In the genomic region with DNA sequence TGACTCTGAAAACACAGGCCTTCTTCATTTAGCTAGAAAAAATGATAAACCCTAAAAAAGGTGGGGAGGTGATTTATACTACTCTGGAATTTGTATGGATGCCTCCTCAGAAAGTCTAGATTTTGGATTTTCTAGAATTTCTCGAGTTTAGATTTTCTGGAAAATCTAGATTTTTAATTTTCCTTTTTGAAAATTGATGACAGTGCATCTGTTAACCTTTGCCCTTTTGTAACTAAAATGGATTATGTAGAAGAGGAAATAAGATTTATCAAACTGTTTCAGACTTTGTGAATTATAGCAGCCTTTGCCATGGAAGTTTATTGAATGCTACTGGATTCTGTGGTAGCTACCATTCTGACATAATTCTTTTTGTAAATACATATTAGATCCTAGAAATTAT, we compare ENCODE assay signal across 2 cellular contexts.
A peak's percentile ranks its signal among the peaks of the same experiment; 100 is the strongest.
TF ChIP-seq lines count a peak whose summit lies in the region.

No MANE protein-coding gene starts in this region.

TF ChIP-seq in HepG2, 621 proteins besides CTCF, POLR2A, EP300 and RAD21:
- TF ChIP-seq MAFK (conservative IDR thresholded peaks at IDR 0.05 in 1 of 2, IDR thresholded peaks at IDR 0.05 in 1 of 2; ENCODE audit: low read length in 2 of 2) (peak; percentile 76 to 82), MAFF (IDR thresholded peaks at IDR 0.05; ENCODE audit: low read depth, low read length) (peak; percentile 66), FOXM1 (CRISPR knock-in tag; IDR thresholded peaks at IDR 0.05) (no peak)

TF ChIP-seq in GM12878, 131 proteins besides CTCF, POLR2A, EP300 and RAD21:
- TF ChIP-seq SUZ12 (IDR thresholded peaks at IDR 0.05; ENCODE audit: unreplicated experiment) (no peak), RCOR1 (conservative IDR thresholded peaks at IDR 0.05; ENCODE audit: low read depth, low read length) (no peak), POU2F2 (IDR thresholded peaks at IDR 0.05; ENCODE audit: borderline replicate concordance, low read depth, low read length) (no peak), CREB1 (IDR thresholded peaks at IDR 0.05; ENCODE audit: low read depth) (no peak), KAT2A (conservative IDR thresholded peaks at IDR 0.05; ENCODE audit: control insufficient read depth, low read depth, low read length) (no peak)
- TF ChIP-seq, protein P1, sequence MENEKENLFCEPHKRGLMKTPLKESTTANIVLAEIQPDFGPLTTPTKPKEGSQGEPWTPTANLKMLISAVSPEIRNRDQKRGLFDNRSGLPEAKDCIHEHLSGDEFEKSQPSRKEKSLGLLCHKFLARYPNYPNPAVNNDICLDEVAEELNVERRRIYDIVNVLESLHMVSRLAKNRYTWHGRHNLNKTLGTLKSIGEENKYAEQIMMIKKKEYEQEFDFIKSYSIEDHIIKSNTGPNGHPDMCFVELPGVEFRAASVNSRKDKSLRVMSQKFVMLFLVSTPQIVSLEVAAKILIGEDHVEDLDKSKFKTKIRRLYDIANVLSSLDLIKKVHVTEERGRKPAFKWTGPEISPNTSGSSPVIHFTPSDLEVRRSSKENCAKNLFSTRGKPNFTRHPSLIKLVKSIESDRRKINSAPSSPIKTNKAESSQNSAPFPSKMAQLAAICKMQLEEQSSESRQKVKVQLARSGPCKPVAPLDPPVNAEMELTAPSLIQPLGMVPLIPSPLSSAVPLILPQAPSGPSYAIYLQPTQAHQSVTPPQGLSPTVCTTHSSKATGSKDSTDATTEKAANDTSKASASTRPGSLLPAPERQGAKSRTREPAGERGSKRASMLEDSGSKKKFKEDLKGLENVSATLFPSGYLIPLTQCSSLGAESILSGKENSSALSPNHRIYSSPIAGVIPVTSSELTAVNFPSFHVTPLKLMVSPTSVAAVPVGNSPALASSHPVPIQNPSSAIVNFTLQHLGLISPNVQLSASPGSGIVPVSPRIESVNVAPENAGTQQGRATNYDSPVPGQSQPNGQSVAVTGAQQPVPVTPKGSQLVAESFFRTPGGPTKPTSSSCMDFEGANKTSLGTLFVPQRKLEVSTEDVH (IDR thresholded peaks at IDR 0.05; ENCODE audit: low read depth, partially characterized antibody), result no peak
